32 cellular contexts compared by ENCODE assay signal in the genomic region with DNA sequence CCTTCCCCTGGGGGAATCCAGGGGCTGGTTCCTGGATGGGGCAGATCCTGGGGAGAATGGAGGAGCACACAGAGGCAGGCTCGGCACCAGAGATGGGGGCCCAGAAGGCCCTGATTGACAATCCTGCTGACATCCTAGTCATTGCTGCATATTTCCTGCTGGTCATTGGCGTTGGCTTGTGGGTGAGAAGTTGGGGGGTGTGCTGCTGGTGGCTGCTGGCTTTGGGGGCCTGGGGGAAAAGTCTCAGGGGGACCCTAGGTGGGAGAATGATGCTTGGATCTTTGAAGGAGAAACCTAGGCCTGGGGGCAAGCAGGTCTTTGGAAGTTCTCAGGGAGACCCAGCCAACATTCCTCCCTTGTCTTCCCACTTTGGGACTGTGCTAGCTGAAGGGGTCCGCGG. TPM values are rescaled to one million over a fixed set of nuclear protein-coding genes. Genes with fewer than 3 reads are reported as not detected.
"Had no signal": no experiment of that assay in that cellular context is flagged by ENCODE, and none has a peak within 500 bp of the region (broad histone marks: within the 10 kb centered on the region; RNA-seq: fewer than 3 reads in every experiment).

TSS of gene SLC5A2 (plus strand) at position 43 of the 400 bp plus-strand sequence. CDS start at position 57, 14 bp downstream.

- H3K27ac Mint-ChIP-seq: activated CD4-positive, alpha-beta T cell treated with anti-CD3 and anti-CD28 coated beads for 36 hours; activated CD4-positive, alpha-beta T cell treated with anti-CD3 and anti-CD28 coated beads, Interleukin-2, amount 10 ng/mL, durations not matched to agents 7 days and 5 days; activated CD8-positive, alpha-beta T cell treated with anti-CD3 and anti-CD28 coated beads, Interleukin-2, amount 10 ng/mL, durations not matched to agents 7 days and 5 days; activated naive CD4-positive, alpha-beta T cell treated with anti-CD3 and anti-CD28 coated beads, Interleukin-2, amount 10 ng/mL, durations not matched to agents 7 days and 5 days; activated naive CD8-positive, alpha-beta T cell; activated naive CD8-positive, alpha-beta T cell treated with anti-CD3 and anti-CD28 coated beads, Interleukin-2, amount 50 U/mL, for 24 hours; activated T-cell treated with anti-CD3 and anti-CD28 coated beads, Interleukin-2, amount 50 U/mL, for 24 hours; T-helper 1 cell treated with Interleukin-12 subunit alpha and Interleukin-12 subunit beta and Interleukin-4 antibody, amounts not matched to agents 30 μg/mL and 1 μg/mL, for 36 hours; T-helper 2 cell treated with Interferon-gamma antibody and Interleukin-4, amounts not matched to agents 5 μg/mL and 100 μg/mL, for 36 hours had no signal

- H3K36me3 Mint-ChIP-seq: activated naive CD4-positive, alpha-beta T cell treated with anti-CD3 and anti-CD28 coated beads, Interleukin-2, amount 10 ng/mL, durations not matched to agents 7 days and 5 days; activated naive CD8-positive, alpha-beta T cell had no signal

- ATAC-seq: activated CD4-positive, alpha-beta T cell treated with anti-CD3 and anti-CD28 coated beads for 36 hours; activated CD4-positive, CD25-positive, alpha-beta regulatory T cell treated with anti-CD3 and anti-CD28 coated beads, Interleukin-2, amount 50 U/mL, for 24 hours; activated CD8-positive, alpha-beta T cell treated with anti-CD3 and anti-CD28 coated beads, Interleukin-2, amount 10 ng/mL, durations not matched to agents 7 days and 5 days; activated naive CD8-positive, alpha-beta T cell treated with anti-CD3 and anti-CD28 coated beads, Interleukin-2, amount 50 U/mL, for 24 hours; K562; PC-3 had no signal

- H3K27ac ChIP-seq: cardiac muscle cell, SJSA1 had no signal

- H3K4me2 ChIP-seq: SK-N-SH had no signal

- H3K36me3 ChIP-seq: cardiac muscle cell, Peyer's patch had no signal

- DNase-seq: activated CD4-positive, alpha-beta T cell treated with anti-CD3 and anti-CD28 coated beads for 36 hours; activated CD4-positive, alpha-beta T cell treated with anti-CD3 and anti-CD28 coated beads, Interleukin-2, amount 10 ng/mL, durations not matched to agents 7 days and 5 days; activated CD4-positive, alpha-beta T cell treated with anti-CD3 and anti-CD28 coated beads, Interleukin-2, amount 50 U/mL, for 48 hours; activated CD8-positive, alpha-beta T cell treated with anti-CD3 and anti-CD28 coated beads, Interleukin-2, amount 10 ng/mL, durations not matched to agents 7 days and 5 days; activated naive CD4-positive, alpha-beta T cell treated with anti-CD3 and anti-CD28 coated beads, Interleukin-2, amount 10 ng/mL, durations not matched to agents 7 days and 5 days; activated naive CD8-positive, alpha-beta T cell treated with anti-CD3 and anti-CD28 coated beads, Interleukin-2, amount 50 U/mL, for 24 hours; activated T-cell treated with anti-CD3 and anti-CD28 coated beads, Interleukin-2, amount 50 U/mL, for 24 hours; anterior cingulate cortex; NCI-H1105 treated with DMSO at 0.1 percent for 48 hours; NCI-H1436; NCI-H1694; NCI-H1930; NCI-H2107; NCI-H2171; NCI-H510A; NCI-H526; NCI-H748 treated with DMSO at 0.1 percent for 48 hours; NK-92 treated with Interleukin-12 subunit alpha and Interleukin-12 subunit beta, amount 100 ng/mL, for 24 hours; PC-3; Peyer's patch; RPMI8226; SHP77 treated with DMSO at 0.1 percent for 48 hours; SK-N-SH had no signal

- H3K27me3 ChIP-seq: Peyer's patch had no signal

- H3K4me3 Mint-ChIP-seq: activated CD4-positive, alpha-beta T cell treated with anti-CD3 and anti-CD28 coated beads for 36 hours; activated CD4-positive, alpha-beta T cell treated with anti-CD3 and anti-CD28 coated beads, Interleukin-2, amount 10 ng/mL, durations not matched to agents 7 days and 5 days; activated CD8-positive, alpha-beta T cell treated with anti-CD3 and anti-CD28 coated beads, Interleukin-2, amount 10 ng/mL, durations not matched to agents 7 days and 5 days; activated naive CD4-positive, alpha-beta T cell treated with anti-CD3 and anti-CD28 coated beads, Interleukin-2, amount 10 ng/mL, durations not matched to agents 7 days and 5 days; activated naive CD8-positive, alpha-beta T cell; activated naive CD8-positive, alpha-beta T cell treated with anti-CD3 and anti-CD28 coated beads, Interleukin-2, amount 50 U/mL, for 24 hours; activated T-cell treated with anti-CD3 and anti-CD28 coated beads, Interleukin-2, amount 50 U/mL, for 24 hours; central memory CD8-positive, alpha-beta T cell; T-helper 1 cell treated with Interleukin-12 subunit alpha and Interleukin-12 subunit beta and Interleukin-4 antibody, amounts not matched to agents 30 μg/mL and 1 μg/mL, for 36 hours; T-helper 2 cell treated with Interferon-gamma antibody and Interleukin-4, amounts not matched to agents 5 μg/mL and 100 μg/mL, for 36 hours had no signal

- H3K9me3 Mint-ChIP-seq: activated CD4-positive, alpha-beta T cell treated with anti-CD3 and anti-CD28 coated beads, Interleukin-2, amount 10 ng/mL, durations not matched to agents 7 days and 5 days; activated naive CD4-positive, alpha-beta T cell treated with anti-CD3 and anti-CD28 coated beads, Interleukin-2, amount 10 ng/mL, durations not matched to agents 7 days and 5 days; activated naive CD8-positive, alpha-beta T cell treated with anti-CD3 and anti-CD28 coated beads, Interleukin-2, amount 50 U/mL, for 24 hours; activated T-cell treated with anti-CD3 and anti-CD28 coated beads, Interleukin-2, amount 50 U/mL, for 24 hours; central memory CD8-positive, alpha-beta T cell; T-helper 1 cell treated with Interleukin-12 subunit alpha and Interleukin-12 subunit beta and Interleukin-4 antibody, amounts not matched to agents 30 μg/mL and 1 μg/mL, for 36 hours; T-helper 2 cell treated with Interferon-gamma antibody and Interleukin-4, amounts not matched to agents 5 μg/mL and 100 μg/mL, for 36 hours had no signal

- H3K9me2 ChIP-seq: SK-N-SH had no signal

- H3K9me3 ChIP-seq: SJSA1, SK-N-SH had no signal

- H3K4me3 ChIP-seq: cardiac muscle cell, K562, Peyer's patch, SJSA1 had no signal

- H3K27me3 Mint-ChIP-seq: activated naive CD8-positive, alpha-beta T cell; activated T-cell treated with anti-CD3 and anti-CD28 coated beads, Interleukin-2, amount 50 U/mL, for 24 hours; central memory CD8-positive, alpha-beta T cell had no signal

RNA-seq across cellular contexts. Expression of gene SLC5A2, which starts in this region (rescaled TPM):
- total RNA-seq: MCF 10A, SJSA1 had no signal
